In genomic region chr1:187985145-187985896, GRCh38 we compare ENCODE assay signal across 15 cellular contexts.
A peak's percentile ranks its signal among the peaks of the same experiment; 100 is the strongest.
DNase-seq lines count a peak whose midpoint lies in the region; ATAC-seq, FAIRE-seq and TF ChIP-seq lines count a peak whose summit lies in the region.
"Had no signal": no experiment of that assay in that cellular context is flagged by ENCODE, and none has a peak within 500 bp of the region (broad histone marks: within the 10 kb centered on the region; RNA-seq: fewer than 3 reads in every experiment).

No MANE protein-coding gene starts in this region.

- no peak overlapping the region for H3K27ac ChIP-seq in psoas muscle
- H3K27ac ChIP-seq in small intestine (ENCODE audit: low read depth in 1 of 2, low read length in 1 of 2) = no peak overlapping the region
- H3K27ac ChIP-seq: cardiac muscle cell, gastrocnemius medialis, prostate gland, VCaP had no signal

- intact Hi-C loops in psoas muscle (cut with DNase I) = no loop called here

- H3K9me3 ChIP-seq in psoas muscle (no peaks in the 10 kb centered on the region), small intestine (ENCODE audit: control insufficient read depth, low read depth) (no peaks in the 10 kb centered on the region)
- H3K9me3 ChIP-seq: gastrocnemius medialis, prostate gland had no signal

- H3K4me3 ChIP-seq in psoas muscle = no peak overlapping the region
- H3K4me3 ChIP-seq in small intestine (ENCODE audit: low read depth in 1 of 2, low read length in 2 of 2) = no peak overlapping the region
- H3K4me3 ChIP-seq: cardiac muscle cell, gastrocnemius medialis, prostate gland had no signal

- H3K36me3 ChIP-seq in psoas muscle (ENCODE audit: insufficient read depth in 1 of 2, low read depth in 1 of 2) (no peaks in the 10 kb centered on the region), small intestine (ENCODE audit: control insufficient read depth in 2 of 2, insufficient read depth in 2 of 2, low read length in 2 of 2) (no peaks in the 10 kb centered on the region)
- H3K36me3 ChIP-seq: cardiac muscle cell, gastrocnemius medialis, prostate gland had no signal

- 80 to 88% (median 81%) methylated on average over 4 of the region's 4 CpGs for WGBS in psoas muscle, 3 donors
- 81 to 88% (median 84%) methylated on average over 4 of the region's 4 CpGs for WGBS in small intestine, 3 donors

- no peaks in the 10 kb centered on the region for H3K4me1 ChIP-seq in psoas muscle
- no peaks in the 10 kb centered on the region for H3K4me1 ChIP-seq in small intestine (ENCODE audit: control insufficient read depth in 2 of 2, insufficient read depth in 1 of 2, low read depth in 1 of 2, low read length in 1 of 2)
- H3K4me1 ChIP-seq: gastrocnemius medialis, prostate gland had no signal

- TF ChIP-seq CTCF in psoas muscle (IDR thresholded peaks at IDR 0.05) = no peak

- ATAC-seq in GM19467 (IDR thresholded peaks at IDR 0.05; ENCODE audit: unreplicated experiment) (peak; percentile 51), HG03097 (IDR thresholded peaks at IDR 0.05; ENCODE audit: low FRiP score, unreplicated experiment) (peak; percentile 32), psoas muscle (no peak)
- ATAC-seq: gastrocnemius medialis had no signal

- FAIRE-seq in GM12891 (lab: Jason Lieb, UNC) (peak; percentile 66), TTC549 (lab: Jason Lieb, UNC) (peak; percentile 74), small intestine (lab: Jason Lieb, UNC) (no peak)

- TF ChIP-seq POLR2A in GM12891 (IDR thresholded peaks at IDR 0.05; ENCODE audit: low read depth, low read length) = no peak

- no peak for DNase-seq in GM12891 (ENCODE audit: insufficient read length, low spot score)
- no peak for DNase-seq in psoas muscle
- DNase-seq in activated naive CD4-positive, alpha-beta T cell (lab: John Stamatoyannopoulos, UW) = no peak
- no peak for DNase-seq in NCI-H2107 treated with DMSO at 0.1 percent for 48 hours (lab: John Stamatoyannopoulos, UW; ENCODE audit: unreplicated experiment)
- DNase-seq in small intestine = no peak
- DNase-seq: DMS153; gastrocnemius medialis; islet precursor cell; NK-92 treated with Interleukin-12 subunit alpha and Interleukin-12 subunit beta, amount 100 ng/mL, for 24 hours had no signal

- H3K27me3 ChIP-seq in psoas muscle (ENCODE audit: insufficient read depth in 3 of 3, low read length in 2 of 3) (no peaks in the 10 kb centered on the region), small intestine (ENCODE audit: control insufficient read depth in 2 of 2, insufficient read depth in 2 of 2, low read length in 2 of 2) (no peaks in the 10 kb centered on the region)
- H3K27me3 ChIP-seq: cardiac muscle cell, gastrocnemius medialis had no signal

TF ChIP-seq in GM12891, 5 proteins besides CTCF, POLR2A, EP300 and RAD21:
- TF ChIP-seq SPI1 (IDR thresholded peaks at IDR 0.05; ENCODE audit: low read depth, low read length) (peak; percentile 85), PAX5 (IDR thresholded peaks at IDR 0.05; ENCODE audit: insufficient read depth, low read length, severe bottlenecking) (no peak)

Comparison
In these comparisons a context has a peak if more than half of its experiments do, and no peak if none do; other contexts are left out.
1. ATAC-seq: peak in GM19467 (single experiment) and HG03097 (single experiment); none in psoas muscle (0 of 4).